In genomic region chr11:6599449-6599848, GRCh38 we compare ENCODE assay signal across 29 cellular contexts. TPM values are rescaled to one million over a fixed set of nuclear protein-coding genes. Genes with fewer than 3 reads are reported as not detected.
A peak's percentile ranks its signal among the peaks of the same experiment; 100 is the strongest.
DNase-seq lines count a peak whose midpoint lies in the region; ATAC-seq, FAIRE-seq and TF ChIP-seq lines count a peak whose summit lies in the region.
"Had no signal": no experiment of that assay in that cellular context is flagged by ENCODE, and none has a peak within 500 bp of the region (broad histone marks: within the 10 kb centered on the region; RNA-seq: fewer than 3 reads in every experiment).

No MANE protein-coding gene starts in this region.

- CTCF ChIA-PET in activated CD8-positive, alpha-beta T cell treated with anti-CD3 and anti-CD28 coated beads, Interleukin-2, amount 10 ng/mL, durations not matched to agents 7 days and 5 days (lab: Charles Lee) = interaction anchor here (1.0 kb wide), 1 partner anchor 84 kb away, joined by 4 read pairs; the partner anchor contains the start of gene MRPL17
- CTCF ChIA-PET in activated CD8-positive, alpha-beta T cell treated with anti-CD3 and anti-CD28 coated beads for 36 hours (lab: Charles Lee) = interaction anchor here (1.3 to 1.9 kb wide), 6 partner anchors 12 to 94 kb away, joined by 4 to 6 read pairs (median 4); partner anchors contain the start of genes MRPL17 and TAF10
- CTCF ChIA-PET in CD8-positive, alpha-beta T cell (lab: Charles Lee) = interaction anchor here (0.8 to 2.4 kb wide), 6 partner anchors 8 to 147 kb away, joined by 3 to 10 read pairs (median 3); partner anchors contain the start of gene MRPL17
- CTCF ChIA-PET in HEK293T (lab: Yijun Ruan, JAX) = no interaction called here

- POLR2A ChIA-PET in activated CD8-positive, alpha-beta T cell treated with anti-CD3 and anti-CD28 coated beads, Interleukin-2, amount 10 ng/mL, durations not matched to agents 7 days and 5 days (lab: Charles Lee) = no interaction called here
- POLR2A ChIA-PET in activated CD8-positive, alpha-beta T cell treated with anti-CD3 and anti-CD28 coated beads for 36 hours (lab: Charles Lee) = interaction anchor here (1.1 kb wide), 1 partner anchor 69 kb away, joined by 3 read pairs; no protein-coding TSS in a partner anchor
- POLR2A ChIA-PET in CD8-positive, alpha-beta T cell (lab: Charles Lee) = interaction anchor here (1.1 to 1.2 kb wide), 2 partner anchors 8 to 13 kb away, joined by 3 read pairs; no protein-coding TSS in a partner anchor
- POLR2A ChIA-PET in HEK293T (lab: Yijun Ruan, JAX) = no interaction called here

- H3K4me3 ChIP-seq in CD8-positive, alpha-beta T cell (ENCODE audit: low read depth, low read length) = no peak overlapping the region
- H3K4me3 ChIP-seq in dorsolateral prefrontal cortex = no peak overlapping the region
- H3K4me3 ChIP-seq in prostate gland = no peak overlapping the region
- H3K4me3 ChIP-seq: suprapubic skin had no signal

- no peak for ATAC-seq in activated CD8-positive, alpha-beta T cell treated with anti-CD3 and anti-CD28 coated beads, Interleukin-2, amount 10 ng/mL, durations not matched to agents 7 days and 5 days
- no peak for ATAC-seq in activated CD8-positive, alpha-beta T cell treated with anti-CD3 and anti-CD28 coated beads for 36 hours
- ATAC-seq in CD8-positive, alpha-beta T cell = no peak
- ATAC-seq: Panc1; SK-N-SH treated with all-trans-retinoic acid at 6 μM for 48 hours; stimulated activated memory B cell treated with anti-CD40 and anti-IgM and Interleukin-4, amounts not matched to agents 10 μg/mL and 1 μg/mL and 100 μg/mL, for 72 hours had no signal

- peaks cover 13% of the 10 kb centered on the region for H3K4me1 Mint-ChIP-seq in activated CD8-positive, alpha-beta T cell treated with anti-CD3 and anti-CD28 coated beads, Interleukin-2, amount 10 ng/mL, durations not matched to agents 7 days and 5 days (ENCODE audit: low read depth)
- H3K4me1 Mint-ChIP-seq in activated CD8-positive, alpha-beta T cell treated with anti-CD3 and anti-CD28 coated beads for 36 hours (ENCODE audit: low read depth) = peaks cover 46% of the 10 kb centered on the region
- peaks cover 34% of the 10 kb centered on the region for H3K4me1 Mint-ChIP-seq in CD8-positive, alpha-beta T cell (ENCODE audit: low read depth)

- H3K27ac ChIP-seq in CD8-positive, alpha-beta T cell (ENCODE audit: low read depth, low read length) = no peak overlapping the region
- H3K27ac ChIP-seq in dorsolateral prefrontal cortex (peak overlapping the region in 33 of 59 donors; percentile 5 to 99 (median 91)), prostate gland (no peak overlapping the region)
- H3K27ac ChIP-seq: C4-2B, epithelial cell of prostate, neutrophil, suprapubic skin had no signal

- no peak overlapping the region for H3K4me3 Mint-ChIP-seq in activated CD8-positive, alpha-beta T cell treated with anti-CD3 and anti-CD28 coated beads, Interleukin-2, amount 10 ng/mL, durations not matched to agents 7 days and 5 days
- no peak overlapping the region for H3K4me3 Mint-ChIP-seq in activated CD8-positive, alpha-beta T cell treated with anti-CD3 and anti-CD28 coated beads for 36 hours
- H3K4me3 Mint-ChIP-seq in CD8-positive, alpha-beta T cell = no peak overlapping the region
- H3K4me3 Mint-ChIP-seq: stimulated activated memory B cell treated with anti-CD40 and anti-IgM and Interleukin-4, amounts not matched to agents 10 μg/mL and 1 μg/mL and 100 μg/mL, for 72 hours; T-helper 1 cell treated with Interleukin-12 subunit alpha and Interleukin-12 subunit beta and Interleukin-4 antibody, amounts not matched to agents 30 μg/mL and 1 μg/mL, for 36 hours had no signal

- FAIRE-seq in GM19239 (lab: Jason Lieb, UNC) = no peak
- FAIRE-seq: bronchial epithelial cell had no signal

- peak overlapping the region; percentile 43 for H3K27ac Mint-ChIP-seq in activated CD8-positive, alpha-beta T cell treated with anti-CD3 and anti-CD28 coated beads, Interleukin-2, amount 10 ng/mL, durations not matched to agents 7 days and 5 days
- no peak overlapping the region for H3K27ac Mint-ChIP-seq in activated CD8-positive, alpha-beta T cell treated with anti-CD3 and anti-CD28 coated beads for 36 hours
- H3K27ac Mint-ChIP-seq in CD8-positive, alpha-beta T cell = peak overlapping the region; percentile 64
- H3K27ac Mint-ChIP-seq: stimulated activated memory B cell treated with anti-CD40 and anti-IgM and Interleukin-4, amounts not matched to agents 10 μg/mL and 1 μg/mL and 100 μg/mL, for 72 hours; T-helper 1 cell treated with Interleukin-12 subunit alpha and Interleukin-12 subunit beta and Interleukin-4 antibody, amounts not matched to agents 30 μg/mL and 1 μg/mL, for 36 hours had no signal

- H3K27me3 ChIP-seq in CD8-positive, alpha-beta T cell (ENCODE audit: insufficient read depth, low read length) = no peaks in the 10 kb centered on the region
- H3K27me3 ChIP-seq in dorsolateral prefrontal cortex (no peaks in the 10 kb centered on the region), prostate gland (replicated peaks; ENCODE audit: insufficient read depth) (no peaks in the 10 kb centered on the region)
- H3K27me3 ChIP-seq: neutrophil, suprapubic skin had no signal

- peak; percentile 14 for DNase-seq in activated CD8-positive, alpha-beta T cell treated with anti-CD3 and anti-CD28 coated beads, Interleukin-2, amount 10 ng/mL, durations not matched to agents 7 days and 5 days
- no peak for DNase-seq in activated CD8-positive, alpha-beta T cell treated with anti-CD3 and anti-CD28 coated beads for 36 hours
- no peak for DNase-seq in CD8-positive, alpha-beta T cell
- no peak for DNase-seq in dorsolateral prefrontal cortex
- peak; percentile 0 for DNase-seq in prostate gland (ENCODE audit: low spot score)
- no peak for DNase-seq in HEK293T (ENCODE audit: extremely low spot score)
- DNase-seq in NCI-H2029 treated with DMSO at 0.1 percent for 48 hours (lab: John Stamatoyannopoulos, UW) = no peak
- DNase-seq in GM19239 (ENCODE audit: insufficient read length, low spot score) = no peak
- DNase-seq: anterior cingulate cortex; Calu3; DMS79 treated with DMSO at 0.1 percent for 48 hours; effector CD4-positive, alpha-beta T cell; GDM1; hypothalamus; Kasumi-1; NCI-H1436; NCI-H446; NCI-H748 treated with DMSO at 0.1 percent for 48 hours; Right ventricle myocardium superior; stimulated activated CD4-positive, alpha-beta T cell treated with anti-CD3 and anti-CD28 coated beads, Interleukin-15, amount 100 ng/mL, for 24 hours had no signal

- WGBS in prostate gland = 91% methylated on average over 1 of the region's 1 CpG

- no peak for TF ChIP-seq POLR2A in prostate gland (IDR thresholded peaks at IDR 0.05)

- no peaks in the 10 kb centered on the region for H3K9me3 ChIP-seq in CD8-positive, alpha-beta T cell (ENCODE audit: low read length)
- H3K9me3 ChIP-seq in prostate gland = no peaks in the 10 kb centered on the region
- H3K9me3 ChIP-seq: neutrophil, suprapubic skin had no signal

- no peaks in the 10 kb centered on the region for H3K9me3 Mint-ChIP-seq in activated CD8-positive, alpha-beta T cell treated with anti-CD3 and anti-CD28 coated beads, Interleukin-2, amount 10 ng/mL, durations not matched to agents 7 days and 5 days (ENCODE audit: insufficient read depth)
- no peaks in the 10 kb centered on the region for H3K9me3 Mint-ChIP-seq in activated CD8-positive, alpha-beta T cell treated with anti-CD3 and anti-CD28 coated beads for 36 hours
- no peaks in the 10 kb centered on the region for H3K9me3 Mint-ChIP-seq in CD8-positive, alpha-beta T cell
- H3K9me3 Mint-ChIP-seq: stimulated activated memory B cell treated with anti-CD40 and anti-IgM and Interleukin-4, amounts not matched to agents 10 μg/mL and 1 μg/mL and 100 μg/mL, for 72 hours; T-helper 1 cell treated with Interleukin-12 subunit alpha and Interleukin-12 subunit beta and Interleukin-4 antibody, amounts not matched to agents 30 μg/mL and 1 μg/mL, for 36 hours had no signal

- peaks cover 19% of the 10 kb centered on the region for H3K4me1 ChIP-seq in CD8-positive, alpha-beta T cell (ENCODE audit: insufficient read depth, low read length)
- H3K4me1 ChIP-seq in prostate gland (replicated peaks) = peaks cover 7% of the 10 kb centered on the region

- H3K36me3 Mint-ChIP-seq in activated CD8-positive, alpha-beta T cell treated with anti-CD3 and anti-CD28 coated beads, Interleukin-2, amount 10 ng/mL, durations not matched to agents 7 days and 5 days (ENCODE audit: low read depth) = peaks cover 47% of the 10 kb centered on the region
- peaks cover 46% of the 10 kb centered on the region for H3K36me3 Mint-ChIP-seq in activated CD8-positive, alpha-beta T cell treated with anti-CD3 and anti-CD28 coated beads for 36 hours (ENCODE audit: low read depth)
- H3K36me3 Mint-ChIP-seq in CD8-positive, alpha-beta T cell = peaks cover 70% of the 10 kb centered on the region

- peaks cover 51% of the 10 kb centered on the region for H3K36me3 ChIP-seq in CD8-positive, alpha-beta T cell (ENCODE audit: insufficient read depth, low read length)
- H3K36me3 ChIP-seq in prostate gland = peaks cover 7 to 22% of the 10 kb centered on the region in 2 donors

- TF ChIP-seq CTCF in activated CD8-positive, alpha-beta T cell treated with anti-CD3 and anti-CD28 coated beads for 36 hours (IDR thresholded peaks at IDR 0.05) = no peak
- no peak for TF ChIP-seq CTCF in CD8-positive, alpha-beta T cell (IDR thresholded peaks at IDR 0.05)
- TF ChIP-seq CTCF in dorsolateral prefrontal cortex (IDR thresholded peaks at IDR 0.05 in 54 of 56, conservative IDR thresholded peaks at IDR 0.05 in 2 of 56; ENCODE audit: low read depth in 1 of 56, partially characterized antibody in 56 of 56) (no peak), prostate gland (IDR thresholded peaks at IDR 0.05) (no peak)

- no peaks in the 10 kb centered on the region for H3K27me3 Mint-ChIP-seq in activated CD8-positive, alpha-beta T cell treated with anti-CD3 and anti-CD28 coated beads, Interleukin-2, amount 10 ng/mL, durations not matched to agents 7 days and 5 days (ENCODE audit: low read depth)
- no peaks in the 10 kb centered on the region for H3K27me3 Mint-ChIP-seq in activated CD8-positive, alpha-beta T cell treated with anti-CD3 and anti-CD28 coated beads for 36 hours
- no peaks in the 10 kb centered on the region for H3K27me3 Mint-ChIP-seq in CD8-positive, alpha-beta T cell (ENCODE audit: low read depth)
- H3K27me3 Mint-ChIP-seq: stimulated activated memory B cell treated with anti-CD40 and anti-IgM and Interleukin-4, amounts not matched to agents 10 μg/mL and 1 μg/mL and 100 μg/mL, for 72 hours had no signal

- intact Hi-C loops in activated CD8-positive, alpha-beta T cell treated with anti-CD3 and anti-CD28 coated beads for 36 hours (cut with micrococcal nuclease) = no loop called here
- intact Hi-C loops in CD8-positive, alpha-beta T cell (cut with DNase I, micrococcal nuclease) = no loop called here
- intact Hi-C loops in dorsolateral prefrontal cortex (cut with DNase I) = no loop called here
- intact Hi-C loops in prostate gland (cut with DNase I) = loop anchor here (5.0 kb wide), 1 partner anchor 72 kb away; no protein-coding TSS in a partner anchor

RNA-seq across cellular contexts. Expression of gene RRP8, which starts 4.0 kb away (rescaled TPM):
- total RNA-seq in activated CD8-positive, alpha-beta T cell treated with anti-CD3 and anti-CD28 coated beads, Interleukin-2, amount 10 ng/mL, durations not matched to agents 7 days and 5 days = 10 to 100 TPM; 28.6 to 29.8 TPM
- 10 to 100 TPM; 39.6 to 43.1 TPM for total RNA-seq in activated CD8-positive, alpha-beta T cell treated with anti-CD3 and anti-CD28 coated beads for 36 hours
- total RNA-seq in CD8-positive, alpha-beta T cell = 10 to 100 TPM; 29.1 to 31.3 TPM
- total RNA-seq in dorsolateral prefrontal cortex = 10 to 100 TPM; 17.7 to 34.3 (median 24.3) TPM
- total RNA-seq in prostate gland = 10 to 100 TPM; 16.4 to 16.6 TPM

RNA-seq across cellular contexts. Expression of gene ILK, which starts 4.1 kb away (rescaled TPM):
- total RNA-seq in activated CD8-positive, alpha-beta T cell treated with anti-CD3 and anti-CD28 coated beads, Interleukin-2, amount 10 ng/mL, durations not matched to agents 7 days and 5 days = 100 to 1,000 TPM; 195 to 197 TPM
- total RNA-seq in activated CD8-positive, alpha-beta T cell treated with anti-CD3 and anti-CD28 coated beads for 36 hours = 10 to 100 TPM; 70.6 to 71.7 TPM
- 10 to 100 TPM; 26.6 to 31.6 TPM for total RNA-seq in CD8-positive, alpha-beta T cell
- total RNA-seq in dorsolateral prefrontal cortex (100 to 1,000 TPM in 20 of 120 experiments, 10 to 100 TPM in 100; 60.0 to 125 (median 89.3) TPM), prostate gland (100 to 1,000 TPM; 172 to 195 TPM)

RNA-seq across cellular contexts. Expression of gene TAF10, which starts 12.6 kb away (rescaled TPM):
- 100 to 1,000 TPM; 140 to 156 TPM for total RNA-seq in activated CD8-positive, alpha-beta T cell treated with anti-CD3 and anti-CD28 coated beads, Interleukin-2, amount 10 ng/mL, durations not matched to agents 7 days and 5 days
- total RNA-seq in activated CD8-positive, alpha-beta T cell treated with anti-CD3 and anti-CD28 coated beads for 36 hours = 100 to 1,000 TPM; 151 to 160 TPM
- total RNA-seq in CD8-positive, alpha-beta T cell = 100 to 1,000 TPM; 158 to 161 TPM
- total RNA-seq in dorsolateral prefrontal cortex = 100 to 1,000 TPM in 3 of 120 experiments, 10 to 100 TPM in 117; 45.6 to 116 (median 75.0) TPM
- total RNA-seq in prostate gland = 100 to 1,000 TPM; 130 to 193 TPM

RNA-seq across cellular contexts. Expression of gene TPP1, which starts 19.8 kb away (rescaled TPM):
- total RNA-seq in activated CD8-positive, alpha-beta T cell treated with anti-CD3 and anti-CD28 coated beads, Interleukin-2, amount 10 ng/mL, durations not matched to agents 7 days and 5 days = 10 to 100 TPM; 74.1 to 78.9 TPM
- total RNA-seq in activated CD8-positive, alpha-beta T cell treated with anti-CD3 and anti-CD28 coated beads for 36 hours = 10 to 100 TPM; 28.1 to 31.4 TPM
- total RNA-seq in CD8-positive, alpha-beta T cell = 10 to 100 TPM; 31.1 to 34.8 TPM
- 100 to 1,000 TPM in 118 of 120 experiments, 10 to 100 TPM in 2; 89.6 to 219 (median 142) TPM for total RNA-seq in dorsolateral prefrontal cortex
- total RNA-seq in prostate gland = 100 to 1,000 TPM in 1 of 2 donors, 10 to 100 TPM in 1; 94.6 to 147 TPM

RNA-seq across cellular contexts. Expression of gene DCHS1, which starts 56.2 kb away (rescaled TPM):
- total RNA-seq in activated CD8-positive, alpha-beta T cell treated with anti-CD3 and anti-CD28 coated beads, Interleukin-2, amount 10 ng/mL, durations not matched to agents 7 days and 5 days = under 1 TPM; 0.23 to 0.29 TPM
- 1 to 10 TPM; 1.6 TPM for total RNA-seq in activated CD8-positive, alpha-beta T cell treated with anti-CD3 and anti-CD28 coated beads for 36 hours
- 10 to 100 TPM; 11.1 TPM for total RNA-seq in CD8-positive, alpha-beta T cell
- total RNA-seq in dorsolateral prefrontal cortex (10 to 100 TPM in 101 of 120 experiments, 1 to 10 TPM in 19; 6.7 to 24.3 (median 11.9) TPM), prostate gland (10 to 100 TPM; 11.2 to 17.4 TPM)

Comparison
In these comparisons a context has a peak if more than half of its experiments do, and no peak if none do; other contexts are left out.
1. DNase-seq: peak in activated CD8-positive, alpha-beta T cell treated with anti-CD3 and anti-CD28 coated beads, Interleukin-2, amount 10 ng/mL, durations not matched to agents 7 days and 5 days (single experiment) and prostate gland (single experiment); none in activated CD8-positive, alpha-beta T cell treated with anti-CD3 and anti-CD28 coated beads for 36 hours (single experiment), CD8-positive, alpha-beta T cell (0 of 7), dorsolateral prefrontal cortex (0 of 10), HEK293T (single experiment), NCI-H2029 treated with DMSO at 0.1 percent for 48 hours (single experiment) and GM19239 (single experiment).
2. POLR2A ChIA-PET loops: an anchor here in activated CD8-positive, alpha-beta T cell treated with anti-CD3 and anti-CD28 coated beads for 36 hours (1.1 kb wide) and CD8-positive, alpha-beta T cell (1.1 to 1.2 kb wide); none called in activated CD8-positive, alpha-beta T cell treated with anti-CD3 and anti-CD28 coated beads, Interleukin-2, amount 10 ng/mL, durations not matched to agents 7 days and 5 days and HEK293T.
3. H3K27ac ChIP-seq: peak in dorsolateral prefrontal cortex (33 of 59); none in CD8-positive, alpha-beta T cell (single experiment) and prostate gland (0 of 2).